15 cellular contexts compared by ENCODE assay signal in genomic region chr19:49536921-49537462, GRCh38. TPM values are rescaled to one million over a fixed set of nuclear protein-coding genes. Genes with fewer than 3 reads are reported as not detected.
A peak's percentile ranks its signal among the peaks of the same experiment; 100 is the strongest.
DNase-seq lines count a peak whose midpoint lies in the region; ATAC-seq and TF ChIP-seq lines count a peak whose summit lies in the region.
"Had no signal": no experiment of that assay in that cellular context is flagged by ENCODE, and none has a peak within 500 bp of the region (broad histone marks: within the 10 kb centered on the region; RNA-seq: fewer than 3 reads in every experiment).

No MANE protein-coding gene starts in this region.

- no peak overlapping the region for H3K4me2 ChIP-seq in Karpas-422 (ENCODE audit: low read depth, low read length, poor library complexity, severe bottlenecking)
- H3K4me2 ChIP-seq: GM23338 had no signal

- H2AFZ ChIP-seq in Karpas-422 (ENCODE audit: low read length) = no peak overlapping the region
- H2AFZ ChIP-seq: GM23338 had no signal

- DNase-seq in right cardiac atrium (peak in 2 of 3 donors; percentile 29 to 58), heart right ventricle (no peak), Karpas-422 (peak; percentile 34), DMS114 treated with DMSO at 0.1 percent for 48 hours (lab: John Stamatoyannopoulos, UW; ENCODE audit: unreplicated experiment) (no peak)
- DNase-seq: ACHN; Caco-2; CD8-positive, alpha-beta memory T cell; DMS53; H9 had no signal

- ATAC-seq in right cardiac atrium (no peak), heart right ventricle (no peak), HG03342 (IDR thresholded peaks at IDR 0.05; ENCODE audit: unreplicated experiment) (no peak), GM21515 (IDR thresholded peaks at IDR 0.05; ENCODE audit: unreplicated experiment) (no peak)
- ATAC-seq in stimulated activated memory B cell treated with anti-CD40 and anti-IgM and Interleukin-4, amounts not matched to agents 10 μg/mL and 1 μg/mL and 100 μg/mL, for 72 hours = no peak
- ATAC-seq: GM23338 had no signal

- H3K79me2 ChIP-seq in Karpas-422 (ENCODE audit: low read length) = no peaks in the 10 kb centered on the region

- H3K27me3 ChIP-seq in right cardiac atrium (ENCODE audit: control insufficient read depth, insufficient read depth) (no peaks in the 10 kb centered on the region), heart right ventricle (no peaks in the 10 kb centered on the region), Karpas-422 (ENCODE audit: low read length) (no peaks in the 10 kb centered on the region)

- H4K20me1 ChIP-seq in Karpas-422 (ENCODE audit: insufficient read depth, low read depth, low read length) = no peaks in the 10 kb centered on the region

- H3K9me3 ChIP-seq in right cardiac atrium (ENCODE audit: control insufficient read depth, low read length) (no peaks in the 10 kb centered on the region), heart right ventricle (no peaks in the 10 kb centered on the region), Karpas-422 (ENCODE audit: low read length) (no peaks in the 10 kb centered on the region)
- H3K9me3 ChIP-seq: Caco-2 had no signal

- H3K27me3 Mint-ChIP-seq in nephron (ENCODE audit: low read depth) = no peaks in the 10 kb centered on the region
- no peaks in the 10 kb centered on the region for H3K27me3 Mint-ChIP-seq in stimulated activated memory B cell treated with anti-CD40 and anti-IgM and Interleukin-4, amounts not matched to agents 10 μg/mL and 1 μg/mL and 100 μg/mL, for 72 hours
- H3K27me3 Mint-ChIP-seq: CD8-positive, alpha-beta memory T cell had no signal

- H3K4me3 ChIP-seq in right cardiac atrium (ENCODE audit: low read length) = no peak overlapping the region
- no peak overlapping the region for H3K4me3 ChIP-seq in heart right ventricle
- H3K4me3 ChIP-seq in Karpas-422 (ENCODE audit: low read length) = no peak overlapping the region
- H3K4me3 ChIP-seq: GM23338 had no signal

- H3K27ac ChIP-seq in right cardiac atrium (ENCODE audit: low read length) (no peak overlapping the region), heart right ventricle (no peak overlapping the region), Karpas-422 (ENCODE audit: low read length) (no peak overlapping the region)

- H3K27ac Mint-ChIP-seq in nephron = no peak overlapping the region
- peak overlapping the region; percentile 79 for H3K27ac Mint-ChIP-seq in stimulated activated memory B cell treated with anti-CD40 and anti-IgM and Interleukin-4, amounts not matched to agents 10 μg/mL and 1 μg/mL and 100 μg/mL, for 72 hours
- H3K27ac Mint-ChIP-seq: CD8-positive, alpha-beta memory T cell; GM23338; H9 had no signal

- H3K4me1 Mint-ChIP-seq in nephron = peaks cover 13% of the 10 kb centered on the region
- peaks cover 42% of the 10 kb centered on the region for H3K4me1 Mint-ChIP-seq in stimulated activated memory B cell treated with anti-CD40 and anti-IgM and Interleukin-4, amounts not matched to agents 10 μg/mL and 1 μg/mL and 100 μg/mL, for 72 hours

- intact Hi-C loops in right cardiac atrium (cut with DNase I) = no loop called here
- intact Hi-C loops in heart right ventricle (cut with DNase I) = no loop called here

- no peak overlapping the region for H3K9ac ChIP-seq in Karpas-422 (ENCODE audit: low read length)

- H3K4me1 ChIP-seq in right cardiac atrium (ENCODE audit: control insufficient read depth, insufficient read depth, low read length) (no peaks in the 10 kb centered on the region), heart right ventricle (peaks cover 0 to 33% (median 15%) of the 10 kb centered on the region in 9 donors), Karpas-422 (ENCODE audit: low read length) (peaks cover 31% of the 10 kb centered on the region)
- H3K4me1 ChIP-seq: Caco-2 had no signal

- H3K9me2 ChIP-seq in Karpas-422 (replicated peaks; ENCODE audit: insufficient read depth, low read length) = no peaks in the 10 kb centered on the region

- WGBS in right cardiac atrium = 90% methylated on average over 22 of the region's 22 CpGs
- 90 to 94% methylated on average over 22 of the region's 22 CpGs for WGBS in heart right ventricle, 2 donors

- peak overlapping the region in 2 of 3 experiments; percentile 17 to 32 for H3K4me3 Mint-ChIP-seq in nephron
- H3K4me3 Mint-ChIP-seq in stimulated activated memory B cell treated with anti-CD40 and anti-IgM and Interleukin-4, amounts not matched to agents 10 μg/mL and 1 μg/mL and 100 μg/mL, for 72 hours = no peak overlapping the region
- H3K4me3 Mint-ChIP-seq: GM23338, H9 had no signal

- TF ChIP-seq CTCF in heart right ventricle (IDR thresholded peaks at IDR 0.05) (no peak), nephron (IDR thresholded peaks at IDR 0.05; ENCODE audit: unreplicated experiment in 3 of 3) (no peak)

- H3K36me3 ChIP-seq in heart right ventricle = peaks cover 0 to 88% (median 0%) of the 10 kb centered on the region in 9 donors
- H3K36me3 ChIP-seq in Karpas-422 (ENCODE audit: insufficient read depth, low read length) = no peaks in the 10 kb centered on the region

- peaks cover 5% of the 10 kb centered on the region for H3K36me3 Mint-ChIP-seq in nephron (ENCODE audit: low read depth)
- no peaks in the 10 kb centered on the region for H3K36me3 Mint-ChIP-seq in stimulated activated memory B cell treated with anti-CD40 and anti-IgM and Interleukin-4, amounts not matched to agents 10 μg/mL and 1 μg/mL and 100 μg/mL, for 72 hours
- H3K36me3 Mint-ChIP-seq: CD8-positive, alpha-beta memory T cell had no signal

- H3K9me3 Mint-ChIP-seq in nephron = no peaks in the 10 kb centered on the region
- H3K9me3 Mint-ChIP-seq in stimulated activated memory B cell treated with anti-CD40 and anti-IgM and Interleukin-4, amounts not matched to agents 10 μg/mL and 1 μg/mL and 100 μg/mL, for 72 hours = no peaks in the 10 kb centered on the region
- H3K9me3 Mint-ChIP-seq: CD8-positive, alpha-beta memory T cell; GM23338; H9 had no signal

RNA-seq across cellular contexts. Expression of gene RCN3, which starts 9.2 kb away (rescaled TPM):
- 10 to 100 TPM; 10.2 to 27.4 (median 17.6) TPM for total RNA-seq in right cardiac atrium
- polyA plus RNA-seq in right cardiac atrium = 29.3 TPM
- 10 to 100 TPM in 2 of 10 donors, 1 to 10 TPM in 8; 4.7 to 23.4 (median 6.1) TPM for total RNA-seq in heart right ventricle
- 10 to 100 TPM; 23.6 to 38.3 TPM for polyA plus RNA-seq in heart right ventricle
- 0.22 TPM in 1 of 2 replicates, not detected in the other for total RNA-seq in Karpas-422 (2014; rRNA removed; shearing (Covaris generic); ENCODE audit: low replicate concordance)
- total RNA-seq: A172 had no signal

RNA-seq across cellular contexts. Expression of gene FCGRT, which starts 24.5 kb away (rescaled TPM):
- total RNA-seq in right cardiac atrium (100 to 1,000 TPM; 139 to 158 (median 147) TPM), heart right ventricle (100 to 1,000 TPM in 2 of 10 donors, 10 to 100 TPM in 8; 49.0 to 175 (median 71.4) TPM)
- polyA plus RNA-seq in right cardiac atrium (104 TPM), heart right ventricle (10 to 100 TPM; 63.2 to 83.6 TPM)
- 1.8 and 3.5 TPM in 2 replicates for total RNA-seq in Karpas-422 (2014; rRNA removed; shearing (Covaris generic); ENCODE audit: low replicate concordance)

RNA-seq across cellular contexts. Expression of gene RPS11, which starts 40.8 kb away (rescaled TPM):
- 1,000 to 10,000 TPM; 1,034 to 1,270 (median 1,120) TPM for total RNA-seq in right cardiac atrium
- 2,599 TPM for polyA plus RNA-seq in right cardiac atrium
- 1,000 to 10,000 TPM in 4 of 10 donors, 100 to 1,000 TPM in 6; 739 to 1,152 (median 854) TPM for total RNA-seq in heart right ventricle
- polyA plus RNA-seq in heart right ventricle = 1,000 to 10,000 TPM; 2,102 to 3,642 TPM
- total RNA-seq in Karpas-422 (2014; rRNA removed; shearing (Covaris generic); ENCODE audit: low replicate concordance) = 6,857 and 9,247 TPM in 2 replicates

RNA-seq across cellular contexts. Expression of gene NOSIP, which starts 43.4 kb away (rescaled TPM):
- 10 to 100 TPM; 46.1 to 50.8 (median 48.3) TPM for total RNA-seq in right cardiac atrium
- 57.7 TPM for polyA plus RNA-seq in right cardiac atrium
- total RNA-seq in heart right ventricle = 10 to 100 TPM; 38.0 to 53.9 (median 45.1) TPM
- polyA plus RNA-seq in heart right ventricle = 100 to 1,000 TPM in 1 of 2 donors, 10 to 100 TPM in 1; 82.6 to 120 TPM
- 68.5 and 136 TPM in 2 replicates for total RNA-seq in Karpas-422 (2014; rRNA removed; shearing (Covaris generic); ENCODE audit: low replicate concordance)

RNA-seq across cellular contexts. Expression of gene PRRG2, which starts 44.1 kb away (rescaled TPM):
- under 1 TPM; 0.42 to 0.83 (median 0.69) TPM for total RNA-seq in right cardiac atrium
- 1.2 TPM for polyA plus RNA-seq in right cardiac atrium
- total RNA-seq in heart right ventricle = 1 to 10 TPM in 1 of 10 donors, under 1 TPM in 9; 0.34 to 1.0 (median 0.57) TPM
- 1 to 10 TPM; 1.1 to 2.4 TPM for polyA plus RNA-seq in heart right ventricle
- total RNA-seq in Karpas-422 (2014; rRNA removed; shearing (Covaris generic); ENCODE audit: low replicate concordance) = 1.3 and 3.8 TPM in 2 replicates

Comparison
In these comparisons a context has a peak if more than half of its experiments do, and no peak if none do; other contexts are left out.
1. DNase-seq: peak in right cardiac atrium (2 of 3) and Karpas-422 (single experiment); none in heart right ventricle (0 of 2) and DMS114 treated with DMSO at 0.1 percent for 48 hours (single experiment).
2. RNA of gene FCGRT, which starts 24.5 kb away (total RNA-seq): 139 to 158 TPM in right cardiac atrium and 49.0 to 175 TPM in heart right ventricle; 1.8 to 3.5 TPM in Karpas-422; every median in the first group is over 10 times any median in the second.